In the genomic region with DNA sequence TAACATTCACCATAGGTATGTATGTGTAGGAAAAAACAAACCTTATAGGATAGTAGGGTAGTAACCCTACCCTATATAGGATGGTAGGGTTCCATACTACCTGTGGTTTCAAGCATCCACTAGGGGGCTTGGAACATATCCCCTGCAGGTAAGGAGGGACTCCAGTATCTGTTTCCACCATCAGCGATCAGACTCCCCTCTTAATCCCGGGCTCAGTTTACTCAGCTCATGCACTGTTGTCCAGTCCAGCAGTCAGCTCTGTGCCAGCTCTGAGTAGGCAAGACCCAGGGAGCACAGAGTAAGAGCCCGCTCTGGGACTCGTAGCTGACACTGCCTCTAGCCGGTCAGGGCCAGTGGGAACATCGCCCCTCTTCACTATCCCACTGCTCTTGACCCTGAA, we compare ENCODE assay signal across 10 cellular contexts.
DNase-seq lines count a peak whose midpoint lies in the region; ATAC-seq and TF ChIP-seq lines count a peak whose summit lies in the region.
"Had no signal": no experiment of that assay in that cellular context is flagged by ENCODE, and none has a peak within 500 bp of the region (broad histone marks: within the 10 kb centered on the region; RNA-seq: fewer than 3 reads in every experiment).

No MANE protein-coding gene starts in this region.

- H3K4me1 Mint-ChIP-seq in GM23338: peaks cover 10% of the 10 kb centered on the region

- H3K4me3 ChIP-seq in GM23338: no peak overlapping the region
- no peak overlapping the region for H3K4me3 ChIP-seq in osteoblast (ENCODE audit: insufficient read depth, low read length)
- H3K4me3 ChIP-seq: BLaER1 treated with 17β-estradiol and CSF1 and Interleukin-3, amounts not matched to agents 10 nM and 100 nM had no signal

- peak; percentile 3 to 30 for DNase-seq in NCI-H526 (lab: John Stamatoyannopoulos, UW)
- no peak for DNase-seq in NCI-H526 treated with DMSO at 0.1 percent for 48 hours (lab: John Stamatoyannopoulos, UW)
- peak; percentile 75 for DNase-seq in GM23338 (ENCODE audit: low spot score)
- DNase-seq in osteoblast (ENCODE audit: insufficient read length, low spot score, missing footprints): no peak
- DNase-seq in AML-193 (lab: John Stamatoyannopoulos, UW): no peak
- DNase-seq in NCI-H446 (lab: John Stamatoyannopoulos, UW): no peak
- no peak for DNase-seq in ureter (ENCODE audit: low spot score)
- DNase-seq: stimulated activated CD4-positive, alpha-beta T cell treated with anti-CD3 and anti-CD28 coated beads, Interleukin-15, amount 100 ng/mL, for 24 hours had no signal

- H3K27ac Mint-ChIP-seq in GM23338: peak overlapping the region; percentile 88

- H3K9me2 ChIP-seq in GM23338 (ENCODE audit: insufficient read depth): no peaks in the 10 kb centered on the region

- peaks cover 10% of the 10 kb centered on the region for H3K27me3 Mint-ChIP-seq in GM23338 (ENCODE audit: insufficient read depth, low read depth, poor library complexity)

- peak; percentile 94 for ATAC-seq in GM23338

- H3K36me3 Mint-ChIP-seq in GM23338 (ENCODE audit: low read depth): no peaks in the 10 kb centered on the region; the same call in 2 of the 3 replicates

- H3K4me1 ChIP-seq in GM23338 (ENCODE audit: insufficient read depth): no peaks in the 10 kb centered on the region
- H3K4me1 ChIP-seq in osteoblast (ENCODE audit: insufficient read depth, low read length): peaks cover 19% of the 10 kb centered on the region
- H3K4me1 ChIP-seq: BLaER1 treated with 17β-estradiol and CSF1 and Interleukin-3, amounts not matched to agents 10 nM and 100 nM had no signal

- H3K27ac ChIP-seq in GM23338 (ENCODE audit: low read depth) (no peak overlapping the region), VCaP (no peak overlapping the region), osteoblast (ENCODE audit: low read depth, low read length) (no peak overlapping the region)
- H3K27ac ChIP-seq: BLaER1 treated with 17β-estradiol and CSF1 and Interleukin-3, amounts not matched to agents 10 nM and 100 nM had no signal

- no peaks in the 10 kb centered on the region for H3K79me2 ChIP-seq in GM23338 (replicated peaks; ENCODE audit: insufficient read depth)
- no peaks in the 10 kb centered on the region for H3K79me2 ChIP-seq in osteoblast (ENCODE audit: insufficient read depth, low read length)

- no peaks in the 10 kb centered on the region for H4K20me1 ChIP-seq in GM23338 (replicated peaks; ENCODE audit: insufficient read depth)
- no peaks in the 10 kb centered on the region for H4K20me1 ChIP-seq in osteoblast (ENCODE audit: insufficient read depth, low read length)
- H4K20me1 ChIP-seq: BLaER1 treated with 17β-estradiol and CSF1 and Interleukin-3, amounts not matched to agents 10 nM and 100 nM had no signal

- no peak overlapping the region for H3K4me3 Mint-ChIP-seq in GM23338

- H3K4me2 ChIP-seq in GM23338 (no peak overlapping the region), osteoblast (ENCODE audit: insufficient read depth, low read length) (peak overlapping the region; percentile 76)
- H3K4me2 ChIP-seq: BLaER1 treated with 17β-estradiol and CSF1 and Interleukin-3, amounts not matched to agents 10 nM and 100 nM had no signal

- peaks cover 11% of the 10 kb centered on the region; the same call in 2 of the 3 replicates for H3K9me3 Mint-ChIP-seq in GM23338

- H3K36me3 ChIP-seq in GM23338 (ENCODE audit: insufficient read depth): no peaks in the 10 kb centered on the region
- no peaks in the 10 kb centered on the region for H3K36me3 ChIP-seq in osteoblast (ENCODE audit: insufficient read depth, low read length)
- H3K36me3 ChIP-seq: BLaER1 treated with 17β-estradiol and CSF1 and Interleukin-3, amounts not matched to agents 10 nM and 100 nM had no signal

- no peak overlapping the region for H2AFZ ChIP-seq in GM23338
- no peak overlapping the region for H2AFZ ChIP-seq in osteoblast (ENCODE audit: low read length)

- no peaks in the 10 kb centered on the region for H3K9me3 ChIP-seq in osteoblast (ENCODE audit: low read depth, low read length)
- H3K9me3 ChIP-seq: BLaER1 treated with 17β-estradiol and CSF1 and Interleukin-3, amounts not matched to agents 10 nM and 100 nM had no signal

- H3K27me3 ChIP-seq in GM23338 (ENCODE audit: insufficient read depth) (no peaks in the 10 kb centered on the region), osteoblast (ENCODE audit: insufficient read depth, low read length) (no peaks in the 10 kb centered on the region)
- H3K27me3 ChIP-seq: BLaER1 treated with 17β-estradiol and CSF1 and Interleukin-3, amounts not matched to agents 10 nM and 100 nM had no signal

- H3F3A ChIP-seq in GM23338 (replicated peaks; ENCODE audit: low read depth): peaks cover 4% of the 10 kb centered on the region; the same call in 1 of the 2 replicates

- TF ChIP-seq CTCF in GM23338 (conservative IDR thresholded peaks at IDR 0.05; ENCODE audit: low read depth in 2 of 2) (peak; percentile 67 to 71), VCaP (conservative IDR thresholded peaks at IDR 0.05) (peak; percentile 64), osteoblast (IDR thresholded peaks at IDR 0.05; ENCODE audit: extremely low read depth, low read depth, low read length) (peak; percentile 21)

TF ChIP-seq in GM23338, 12 proteins besides CTCF, POLR2A, EP300 and RAD21 (continues in another document):
- TF ChIP-seq REST (IDR thresholded peaks at IDR 0.05; ENCODE audit: unreplicated experiment): no peak
- no peak for TF ChIP-seq POLR2AphosphoS5 (IDR thresholded peaks at IDR 0.05; ENCODE audit: low read depth)

Comparison
In these comparisons a context has a peak if more than half of its experiments do, and no peak if none do; other contexts are left out.
1. DNase-seq: peak in NCI-H526 (2 of 2) and GM23338 (single experiment); none in NCI-H526 treated with DMSO at 0.1 percent for 48 hours (single experiment), osteoblast (single experiment), AML-193 (0 of 2), NCI-H446 (0 of 2) and ureter (single experiment).
2. Peak in every context shown above with its lines, with median percentiles within 50 percentile points of each other: CTCF ChIP-seq.